19 cellular contexts compared by ENCODE assay signal in genomic region chr1:179794669-179795068, GRCh38. TPM values are rescaled to one million over a fixed set of nuclear protein-coding genes. Genes with fewer than 3 reads are reported as not detected.
DNase-seq lines count a peak whose midpoint lies in the region; ATAC-seq and TF ChIP-seq lines count a peak whose summit lies in the region.
"Had no signal": no experiment of that assay in that cellular context is flagged by ENCODE, and none has a peak within 500 bp of the region (broad histone marks: within the 10 kb centered on the region; RNA-seq: fewer than 3 reads in every experiment).

No MANE protein-coding gene starts in this region.

- H3K4me3 ChIP-seq in choroid plexus epithelial cell (ENCODE audit: low read depth, low read length) (no peak overlapping the region), mucosa of descending colon (no peak overlapping the region)
- H3K4me3 ChIP-seq: BLaER1, upper lobe of right lung had no signal

- no peaks in the 10 kb centered on the region for H3K4me1 ChIP-seq in mucosa of descending colon (ENCODE audit: low read depth)
- H3K4me1 ChIP-seq: BLaER1, parathyroid adenoma, upper lobe of right lung had no signal

- DNase-seq in KBM-7 (peak; percentile 7), OCI-M1 (lab: John Stamatoyannopoulos, UW) (peak; percentile 82), choroid plexus epithelial cell (ENCODE audit: low read depth) (peak; percentile 24), mucosa of descending colon (no peak), GM19240 (ENCODE audit: insufficient read length, low spot score) (no peak)
- DNase-seq: activated CD4-positive, alpha-beta T cell treated with anti-CD3 and anti-CD28 coated beads for 1 hour; activated effector memory CD4-positive, alpha-beta T cell treated with Interleukin-2 at 50 U/mL for 16 hours; glutamatergic neuron; NCI-H2081 treated with DMSO at 0.1 percent for 48 hours; stimulated activated naive CD4-positive, alpha-beta T cell; T-helper 17 cell; upper lobe of right lung had no signal

- no peaks in the 10 kb centered on the region for H3K9me3 ChIP-seq in mucosa of descending colon
- H3K9me3 ChIP-seq: BLaER1, upper lobe of right lung had no signal

- TF ChIP-seq CTCF in choroid plexus epithelial cell (conservative IDR thresholded peaks at IDR 0.05; ENCODE audit: low read depth, low read length) (no peak), mucosa of descending colon (IDR thresholded peaks at IDR 0.05) (no peak)

- in situ Hi-C loops in KBM-7 (cut with MboI; ENCODE audit: low pct_unique_long_range_greater_than_20kb, low sequenced_read_pairs), result no loop called here

- intact Hi-C loops in mucosa of descending colon (cut with DNase I, micrococcal nuclease), result no loop called here

- no peaks in the 10 kb centered on the region for H3K36me3 ChIP-seq in mucosa of descending colon (ENCODE audit: low read depth)
- H3K36me3 ChIP-seq: BLaER1, upper lobe of right lung had no signal

- peak; percentile 40 for ATAC-seq in mucosa of descending colon
- ATAC-seq in GM21423 (IDR thresholded peaks at IDR 0.05; ENCODE audit: unreplicated experiment), result no peak
- ATAC-seq in HG02884 (IDR thresholded peaks at IDR 0.05; ENCODE audit: unreplicated experiment), result no peak
- ATAC-seq in HG03196 (IDR thresholded peaks at IDR 0.05; ENCODE audit: unreplicated experiment), result no peak
- ATAC-seq: HCT116, T-helper 17 cell, upper lobe of right lung had no signal

RNA-seq across cellular contexts. Expression of gene FAM163A, which starts 51.6 kb away (rescaled TPM):
- 1 to 10 TPM in 1 of 3 donors, under 1 TPM in 2; 0.31 to 1.6 (median 0.32) TPM for total RNA-seq in mucosa of descending colon
- total RNA-seq: epithelial cell of proximal tubule, upper lobe of right lung had no signal

Comparison
In these comparisons a context has a peak if more than half of its experiments do, and no peak if none do; other contexts are left out.
1. DNase-seq: peak in KBM-7 (single experiment), OCI-M1 (single experiment) and choroid plexus epithelial cell (single experiment); none in mucosa of descending colon (0 of 3) and GM19240 (single experiment).